26 cellular contexts compared by ENCODE assay signal in genomic region chr20:49858076-49858565, GRCh38.
"Had no signal": no experiment of that assay in that cellular context is flagged by ENCODE, and none has a peak within 500 bp of the region (broad histone marks: within the 10 kb centered on the region; RNA-seq: fewer than 3 reads in every experiment).

No MANE protein-coding gene starts in this region.

- ATAC-seq: activated CD4-positive, CD25-positive, alpha-beta regulatory T cell treated with anti-CD3 and anti-CD28 coated beads, Interleukin-2, amount 50 U/mL, for 24 hours; naive thymus-derived CD8-positive, alpha-beta T cell; right cardiac atrium; stimulated activated naive CD8-positive, alpha-beta T cell treated with anti-CD3 and anti-CD28 coated beads, Interleukin-15, Interleukin-2, amounts not matched to agents 100 U/mL and 50 U/mL, for 24 hours; upper lobe of right lung had no signal

- H3K9me3 Mint-ChIP-seq: naive thymus-derived CD8-positive, alpha-beta T cell; neural crest cell had no signal

- H3K27ac Mint-ChIP-seq: activated naive CD8-positive, alpha-beta T cell had no signal

- H3K4me3 Mint-ChIP-seq: activated naive CD8-positive, alpha-beta T cell; brain; naive thymus-derived CD8-positive, alpha-beta T cell; neural crest cell had no signal

- H3K27me3 Mint-ChIP-seq: activated naive CD8-positive, alpha-beta T cell; brain; naive thymus-derived CD8-positive, alpha-beta T cell had no signal

- H3K79me2 ChIP-seq: parathyroid adenoma had no signal

- H3K27ac ChIP-seq: cardiac muscle cell, epithelial cell of prostate, esophagus squamous epithelium, parathyroid adenoma, upper lobe of right lung, WERI-Rb-1 had no signal

- H3K9ac ChIP-seq: parathyroid adenoma had no signal

- H3K4me3 ChIP-seq: cardiac muscle cell, esophagus squamous epithelium, upper lobe of right lung had no signal

- H3K9me3 ChIP-seq: esophagus squamous epithelium, upper lobe of right lung had no signal

- DNase-seq: activated CD4-positive, alpha-beta T cell treated with anti-CD3 and anti-CD28 coated beads for 48 hours; activated CD4-positive, alpha-beta T cell treated with anti-CD3 and anti-CD28 coated beads, Interleukin-2, amount 50 U/mL, for 48 hours; activated CD8-positive, alpha-beta memory T cell treated with anti-CD3 and anti-CD28 coated beads for 24 hours; activated effector memory CD4-positive, alpha-beta T cell treated with Interleukin-2 at 50 U/mL for 16 hours; activated naive CD4-positive, alpha-beta T cell treated with Interleukin-2 at 50 U/mL for 16 hours; anterior cingulate cortex; dermis blood vessel endothelial cell; effector CD8-positive, alpha-beta T cell; esophagus squamous epithelium; head of caudate nucleus; midbrain; naive thymus-derived CD8-positive, alpha-beta T cell; nucleus accumbens; right cardiac atrium; stimulated activated CD4-positive, alpha-beta T cell treated with anti-CD3 and anti-CD28 coated beads, Interleukin-2, amount 100 ng/mL, for 48 hours; stimulated activated naive CD8-positive, alpha-beta T cell treated with anti-CD3 and anti-CD28 coated beads, Interleukin-15, Interleukin-2, amounts not matched to agents 100 U/mL and 50 U/mL, for 24 hours; T1000; upper lobe of right lung; WERI-Rb-1 had no signal

- H2AFZ ChIP-seq: parathyroid adenoma had no signal

- H3K27me3 ChIP-seq: cardiac muscle cell, esophagus squamous epithelium, upper lobe of right lung had no signal

- H3K4me1 ChIP-seq: upper lobe of right lung had no signal

- H3K36me3 ChIP-seq: WERI-Rb-1 had no signal
